1 cellular context compared by ENCODE assay signal in the genomic region with DNA sequence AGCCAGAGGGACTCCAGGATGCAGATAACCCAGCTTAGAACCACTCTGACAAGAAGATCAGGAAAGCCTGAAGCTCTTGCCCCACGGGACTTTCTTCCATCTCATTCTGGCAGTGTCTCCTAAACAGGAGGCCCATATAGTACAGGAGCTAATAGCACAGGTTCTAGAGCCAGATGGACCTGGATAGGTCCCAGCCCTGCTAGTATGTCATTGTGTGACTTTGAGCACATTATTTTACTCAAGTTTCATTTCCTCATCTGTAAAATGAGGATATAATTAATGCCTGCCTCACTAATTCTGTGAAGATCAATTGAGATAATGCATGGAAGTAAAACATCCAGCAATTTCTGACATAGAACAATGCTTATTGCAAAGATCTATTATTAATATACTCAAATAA.
TF ChIP-seq lines count a peak whose summit lies in the region.

No MANE protein-coding gene starts in this region.

TF ChIP-seq in HepG2, 621 proteins besides CTCF, POLR2A, EP300 and RAD21:
- TF ChIP-seq TOE1 (CRISPR knock-in tag; IDR thresholded peaks at IDR 0.05) (no peak), PHF21A (CRISPR knock-in tag; IDR thresholded peaks at IDR 0.05) (no peak), HDAC6 (IDR thresholded peaks at IDR 0.05; ENCODE audit: low read depth, low read length) (no peak), RBFOX2 (IDR thresholded peaks at IDR 0.05; ENCODE audit: low read depth, low read length) (no peak), ZNF552 (CRISPR knock-in tag; IDR thresholded peaks at IDR 0.05; ENCODE audit: borderline replicate concordance) (no peak), ZNF564 (CRISPR knock-in tag; IDR thresholded peaks at IDR 0.05) (no peak), ZNF563 (CRISPR knock-in tag; IDR thresholded peaks at IDR 0.05) (no peak), HMG20A (CRISPR knock-in tag; IDR thresholded peaks at IDR 0.05; ENCODE audit: borderline replicate concordance) (no peak), ZNF607 (CRISPR knock-in tag; IDR thresholded peaks at IDR 0.05; ENCODE audit: borderline replicate concordance) (no peak), MYC (CRISPR knock-in tag; IDR thresholded peaks at IDR 0.05; ENCODE audit: borderline replicate concordance) (no peak), MEF2D (CRISPR knock-in tag; IDR thresholded peaks at IDR 0.05) (no peak), LCORL (IDR thresholded peaks at IDR 0.05) (no peak), LCORL (CRISPR knock-in tag; IDR thresholded peaks at IDR 0.05) (no peak), EZH2 (conservative IDR thresholded peaks at IDR 0.05; ENCODE audit: low read depth, low read length) (no peak), ZBTB42 (CRISPR knock-in tag; IDR thresholded peaks at IDR 0.05) (no peak), GATAD1 (CRISPR knock-in tag; IDR thresholded peaks at IDR 0.05) (no peak)
- TF ChIP-seq, protein P1, sequence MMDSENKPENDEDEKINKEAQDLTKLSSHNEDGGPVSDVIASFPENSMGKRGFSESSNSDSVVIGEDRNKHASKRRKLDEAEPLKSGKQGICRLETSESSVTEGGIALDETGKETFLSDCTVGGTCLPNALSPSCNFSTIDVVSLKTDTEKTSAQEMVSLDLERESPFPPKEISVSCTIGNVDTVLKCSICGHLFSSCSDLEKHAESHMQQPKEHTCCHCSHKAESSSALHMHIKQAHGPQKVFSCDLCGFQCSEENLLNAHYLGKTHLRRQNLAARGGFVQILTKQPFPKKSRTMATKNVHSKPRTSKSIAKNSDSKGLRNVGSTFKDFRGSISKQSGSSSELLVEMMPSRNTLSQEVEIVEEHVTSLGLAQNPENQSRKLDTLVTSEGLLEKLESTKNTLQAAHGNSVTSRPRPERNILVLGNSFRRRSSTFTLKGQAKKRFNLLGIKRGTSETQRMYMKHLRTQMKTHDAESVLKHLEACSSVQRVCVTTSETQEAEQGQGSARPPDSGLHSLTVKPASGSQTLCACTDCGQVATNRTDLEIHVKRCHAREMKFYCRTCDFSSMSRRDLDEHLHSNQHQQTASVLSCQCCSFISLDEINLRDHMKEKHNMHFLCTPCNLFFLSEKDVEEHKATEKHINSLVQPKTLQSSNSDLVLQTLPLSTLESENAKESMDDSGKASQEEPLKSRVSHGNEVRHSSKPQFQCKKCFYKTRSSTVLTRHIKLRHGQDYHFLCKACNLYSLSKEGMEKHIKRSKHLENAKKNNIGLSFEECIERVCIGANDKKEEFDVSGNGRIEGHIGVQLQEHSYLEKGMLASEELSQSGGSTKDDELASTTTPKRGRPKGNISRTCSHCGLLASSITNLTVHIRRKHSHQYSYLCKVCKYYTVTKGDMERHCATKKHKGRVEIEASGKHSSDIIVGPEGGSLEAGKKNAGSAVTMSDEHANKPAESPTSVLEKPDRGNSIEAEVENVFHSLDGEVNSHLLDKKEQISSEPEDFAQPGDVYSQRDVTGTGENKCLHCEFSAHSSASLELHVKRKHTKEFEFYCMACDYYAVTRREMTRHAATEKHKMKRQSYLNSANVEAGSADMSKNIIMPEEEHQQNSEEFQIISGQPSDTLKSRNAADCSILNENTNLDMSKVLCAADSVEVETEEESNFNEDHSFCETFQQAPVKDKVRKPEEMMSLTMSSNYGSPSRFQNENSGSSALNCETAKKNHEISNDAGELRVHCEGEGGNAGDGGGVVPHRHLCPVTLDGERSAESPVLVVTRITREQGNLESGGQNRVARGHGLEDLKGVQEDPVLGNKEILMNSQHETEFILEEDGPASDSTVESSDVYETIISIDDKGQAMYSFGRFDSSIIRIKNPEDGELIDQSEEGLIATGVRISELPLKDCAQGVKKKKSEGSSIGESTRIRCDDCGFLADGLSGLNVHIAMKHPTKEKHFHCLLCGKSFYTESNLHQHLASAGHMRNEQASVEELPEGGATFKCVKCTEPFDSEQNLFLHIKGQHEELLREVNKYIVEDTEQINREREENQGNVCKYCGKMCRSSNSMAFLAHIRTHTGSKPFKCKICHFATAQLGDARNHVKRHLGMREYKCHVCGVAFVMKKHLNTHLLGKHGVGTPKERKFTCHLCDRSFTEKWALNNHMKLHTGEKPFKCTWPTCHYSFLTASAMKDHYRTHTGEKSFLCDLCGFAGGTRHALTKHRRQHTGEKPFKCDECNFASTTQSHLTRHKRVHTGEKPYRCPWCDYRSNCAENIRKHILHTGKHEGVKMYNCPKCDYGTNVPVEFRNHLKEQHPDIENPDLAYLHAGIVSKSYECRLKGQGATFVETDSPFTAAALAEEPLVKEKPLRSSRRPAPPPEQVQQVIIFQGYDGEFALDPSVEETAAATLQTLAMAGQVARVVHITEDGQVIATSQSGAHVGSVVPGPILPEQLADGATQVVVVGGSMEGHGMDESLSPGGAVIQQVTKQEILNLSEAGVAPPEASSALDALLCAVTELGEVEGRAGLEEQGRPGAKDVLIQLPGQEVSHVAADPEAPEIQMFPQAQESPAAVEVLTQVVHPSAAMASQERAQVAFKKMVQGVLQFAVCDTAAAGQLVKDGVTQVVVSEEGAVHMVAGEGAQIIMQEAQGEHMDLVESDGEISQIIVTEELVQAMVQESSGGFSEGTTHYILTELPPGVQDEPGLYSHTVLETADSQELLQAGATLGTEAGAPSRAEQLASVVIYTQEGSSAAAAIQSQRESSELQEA (CRISPR knock-in tag; IDR thresholded peaks at IDR 0.05; ENCODE audit: not compliant biosample characterization) = no peak
- TF ChIP-seq, protein P2, sequence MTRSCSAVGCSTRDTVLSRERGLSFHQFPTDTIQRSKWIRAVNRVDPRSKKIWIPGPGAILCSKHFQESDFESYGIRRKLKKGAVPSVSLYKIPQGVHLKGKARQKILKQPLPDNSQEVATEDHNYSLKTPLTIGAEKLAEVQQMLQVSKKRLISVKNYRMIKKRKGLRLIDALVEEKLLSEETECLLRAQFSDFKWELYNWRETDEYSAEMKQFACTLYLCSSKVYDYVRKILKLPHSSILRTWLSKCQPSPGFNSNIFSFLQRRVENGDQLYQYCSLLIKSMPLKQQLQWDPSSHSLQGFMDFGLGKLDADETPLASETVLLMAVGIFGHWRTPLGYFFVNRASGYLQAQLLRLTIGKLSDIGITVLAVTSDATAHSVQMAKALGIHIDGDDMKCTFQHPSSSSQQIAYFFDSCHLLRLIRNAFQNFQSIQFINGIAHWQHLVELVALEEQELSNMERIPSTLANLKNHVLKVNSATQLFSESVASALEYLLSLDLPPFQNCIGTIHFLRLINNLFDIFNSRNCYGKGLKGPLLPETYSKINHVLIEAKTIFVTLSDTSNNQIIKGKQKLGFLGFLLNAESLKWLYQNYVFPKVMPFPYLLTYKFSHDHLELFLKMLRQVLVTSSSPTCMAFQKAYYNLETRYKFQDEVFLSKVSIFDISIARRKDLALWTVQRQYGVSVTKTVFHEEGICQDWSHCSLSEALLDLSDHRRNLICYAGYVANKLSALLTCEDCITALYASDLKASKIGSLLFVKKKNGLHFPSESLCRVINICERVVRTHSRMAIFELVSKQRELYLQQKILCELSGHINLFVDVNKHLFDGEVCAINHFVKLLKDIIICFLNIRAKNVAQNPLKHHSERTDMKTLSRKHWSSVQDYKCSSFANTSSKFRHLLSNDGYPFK (CRISPR knock-in tag; IDR thresholded peaks at IDR 0.05; ENCODE audit: borderline replicate concordance) = no peak
- TF ChIP-seq, protein P3, sequence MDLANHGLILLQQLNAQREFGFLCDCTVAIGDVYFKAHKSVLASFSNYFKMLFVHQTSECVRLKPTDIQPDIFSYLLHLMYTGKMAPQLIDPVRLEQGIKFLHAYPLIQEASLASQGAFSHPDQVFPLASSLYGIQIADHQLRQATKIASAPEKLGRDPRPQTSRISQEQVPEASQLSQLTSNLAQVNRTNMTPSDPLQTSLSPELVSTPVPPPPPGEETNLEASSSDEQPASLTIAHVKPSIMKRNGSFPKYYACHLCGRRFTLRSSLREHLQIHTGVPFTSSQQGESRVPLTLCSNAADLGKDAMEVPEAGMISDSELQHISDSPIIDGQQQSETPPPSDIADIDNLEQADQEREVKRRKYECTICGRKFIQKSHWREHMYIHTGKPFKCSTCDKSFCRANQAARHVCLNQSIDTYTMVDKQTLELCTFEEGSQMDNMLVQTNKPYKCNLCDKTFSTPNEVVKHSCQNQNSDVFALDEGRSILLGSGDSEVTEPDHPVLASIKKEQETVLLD (CRISPR knock-in tag; IDR thresholded peaks at IDR 0.05; ENCODE audit: low read depth) = no peak
